ENCODE assay signal across 2 cellular contexts in genomic region chr20:48826883-48827771, GRCh38.
TF ChIP-seq lines count a peak whose summit lies in the region.

No MANE protein-coding gene starts in this region.

TF ChIP-seq in A549, 52 proteins besides CTCF, POLR2A, EP300 and RAD21:
- TF ChIP-seq RNF2 (IDR thresholded peaks at IDR 0.05; ENCODE audit: borderline replicate concordance, low read depth) (peak; percentile 61; the same call in 1 of the 2 replicates), HDAC2 (IDR thresholded peaks at IDR 0.05) (peak; percentile 91; the same call in 1 of the 2 replicates), BCL3 (IDR thresholded peaks at IDR 0.05) (no peak)

TF ChIP-seq in H1, 55 proteins besides CTCF, POLR2A, EP300 and RAD21:
- TF ChIP-seq ATF2 (IDR thresholded peaks at IDR 0.05; ENCODE audit: low read length) (no peak), HDAC2 (IDR thresholded peaks at IDR 0.05; ENCODE audit: borderline replicate concordance in 1 of 2, low read depth in 2 of 2, low read length in 2 of 2) (no peak), KDM4A (IDR thresholded peaks at IDR 0.05; ENCODE audit: low read depth, low read length, severe bottlenecking) (peak; percentile 80), EZH2 (IDR thresholded peaks at IDR 0.05; ENCODE audit: low read depth, low read length, severe bottlenecking) (peak; percentile 47), CBX8 (IDR thresholded peaks at IDR 0.05; ENCODE audit: borderline replicate concordance, low read depth, low read length) (no peak), KDM1A (IDR thresholded peaks at IDR 0.05; ENCODE audit: borderline replicate concordance, low read length) (no peak), BACH1 (IDR thresholded peaks at IDR 0.05; ENCODE audit: low read length) (no peak), SUZ12 (IDR thresholded peaks at IDR 0.05; ENCODE audit: low read length) (no peak; the same call in 1 of the 2 replicates), JUN (IDR thresholded peaks at IDR 0.05; ENCODE audit: low read depth, low read length) (no peak), RXRA (IDR thresholded peaks at IDR 0.05; ENCODE audit: insufficient read depth, low read depth, low read length) (no peak), GABPA (IDR thresholded peaks at IDR 0.05; ENCODE audit: borderline replicate concordance, insufficient read depth, low read length) (no peak), SP4 (IDR thresholded peaks at IDR 0.05; ENCODE audit: low read length) (no peak), NANOG (IDR thresholded peaks at IDR 0.05; ENCODE audit: insufficient read depth, low read depth, low read length, poor library complexity, severe bottlenecking) (no peak), TCF12 (IDR thresholded peaks at IDR 0.05; ENCODE audit: low read depth, low read length) (no peak), SP2 (IDR thresholded peaks at IDR 0.05; ENCODE audit: low read length) (no peak), ASH2L (IDR thresholded peaks at IDR 0.05; ENCODE audit: low read length) (no peak), SAP30 (IDR thresholded peaks at IDR 0.05; ENCODE audit: insufficient read depth, insufficient replicate concordance, low read length) (peak; percentile 24), CREB1 (IDR thresholded peaks at IDR 0.05) (0 out of 2 replicates have a peak, but pooled peaks have one; percentile 1), PHF8 (conservative IDR thresholded peaks at IDR 0.05; ENCODE audit: low read depth, low read length) (peak; percentile 29; the same call in 1 of the 2 replicates), POLR2AphosphoS5 (IDR thresholded peaks at IDR 0.05; ENCODE audit: low read depth, low read length) (no peak)
